Comparison of ENCODE assay signal across 9 cellular contexts in genomic region chr11:72658989-72659640, GRCh38. TPM values are rescaled to one million over a fixed set of nuclear protein-coding genes. Genes with fewer than 3 reads are reported as not detected.
"Had no signal": no experiment of that assay in that cellular context is flagged by ENCODE, and none has a peak within 500 bp of the region (broad histone marks: within the 10 kb centered on the region; RNA-seq: fewer than 3 reads in every experiment).

No MANE protein-coding gene starts in this region.

- H3K9me3 ChIP-seq: HAP-1 had no signal

- H3K4me3 ChIP-seq: GM23248, HAP-1 had no signal

- DNase-seq: GM23248, GOT3, H7, KG1 had no signal

- ATAC-seq: HCT116, HepG2 had no signal

- H3K36me3 ChIP-seq: HAP-1 had no signal

- H2AFZ ChIP-seq: GM23248 had no signal

- H3K4me1 ChIP-seq: HAP-1 had no signal

- FAIRE-seq: HepG2 had no signal

- H3K9ac ChIP-seq: GM23248 had no signal

- H3K27ac ChIP-seq: GM23248, HL-60 had no signal

RNA-seq across cellular contexts. Expression of gene PDE2A, which starts 15.1 kb away (rescaled TPM):
- total RNA-seq: HepG2 had no signal
- polyA plus RNA-seq: IgD-negative memory B cell had no signal
